ENCODE assay signal across 1 cellular context in the genomic region with DNA sequence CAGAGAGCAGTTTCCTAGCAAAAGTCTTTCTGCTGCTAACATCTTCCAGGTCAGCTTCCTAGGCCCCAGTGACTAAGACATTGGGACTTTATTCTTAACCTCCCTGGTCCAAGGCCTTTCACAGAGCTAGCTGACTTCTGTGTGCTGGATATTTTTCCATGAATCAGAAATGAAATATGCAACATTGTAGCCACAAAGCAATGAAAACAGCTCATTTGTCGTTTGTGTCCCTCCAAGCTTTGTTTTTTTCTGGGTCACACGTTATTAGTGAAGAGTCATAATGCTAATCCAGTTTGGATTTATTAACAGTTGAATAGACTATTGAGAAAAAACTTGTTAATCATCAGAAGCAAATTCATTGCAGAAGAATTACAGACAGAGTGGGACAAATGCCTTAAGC.
A peak's percentile ranks its signal among the peaks of the same experiment; 100 is the strongest.
TF ChIP-seq lines count a peak whose summit lies in the region.

No MANE protein-coding gene starts in this region.

TF ChIP-seq in IMR-90, 13 proteins besides CTCF, POLR2A, EP300 and RAD21 (continued from another document):
- no peak for TF ChIP-seq BHLHE40 (IDR thresholded peaks at IDR 0.05; ENCODE audit: low read depth, low read length)
- peak; percentile 12; the same call in 1 of the 2 replicates for TF ChIP-seq MAFK (IDR thresholded peaks at IDR 0.05; ENCODE audit: low read depth, low read length)
- TF ChIP-seq, protein P1, sequence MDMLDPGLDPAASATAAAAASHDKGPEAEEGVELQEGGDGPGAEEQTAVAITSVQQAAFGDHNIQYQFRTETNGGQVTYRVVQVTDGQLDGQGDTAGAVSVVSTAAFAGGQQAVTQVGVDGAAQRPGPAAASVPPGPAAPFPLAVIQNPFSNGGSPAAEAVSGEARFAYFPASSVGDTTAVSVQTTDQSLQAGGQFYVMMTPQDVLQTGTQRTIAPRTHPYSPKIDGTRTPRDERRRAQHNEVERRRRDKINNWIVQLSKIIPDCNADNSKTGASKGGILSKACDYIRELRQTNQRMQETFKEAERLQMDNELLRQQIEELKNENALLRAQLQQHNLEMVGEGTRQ (IDR thresholded peaks at IDR 0.05; ENCODE audit: low read depth, low read length): no peak
- TF ChIP-seq CEBPB (IDR thresholded peaks at IDR 0.05; ENCODE audit: low read depth, low read length): no peak
- TF ChIP-seq RFX5 (IDR thresholded peaks at IDR 0.05; ENCODE audit: low read depth, low read length): no peak
